Comparison of ENCODE assay signal across 8 cellular contexts in genomic region chr22:41543854-41544670, GRCh38. TPM values are rescaled to one million over a fixed set of nuclear protein-coding genes. Genes with fewer than 3 reads are reported as not detected.
DNase-seq lines count a peak whose midpoint lies in the region; ATAC-seq, FAIRE-seq and TF ChIP-seq lines count a peak whose summit lies in the region.

Gene POLR3H (minus strand): TSS chr22:41544470. CDS start chr22:41544101, 369 bp downstream.

- TF ChIP-seq CTCF in psoas muscle (IDR thresholded peaks at IDR 0.05) = peak; percentile 51

- peaks cover 36% of the 10 kb centered on the region for H3K4me1 Mint-ChIP-seq in T-helper 17 cell

- TF ChIP-seq POLR2A in GM15510 (IDR thresholded peaks at IDR 0.05; ENCODE audit: borderline replicate concordance, extremely low read depth, insufficient read length) = peak; percentile 50

- H3K36me3 ChIP-seq in psoas muscle (ENCODE audit: insufficient read depth in 1 of 2, low read depth in 1 of 2) = peaks cover 0 to 15% of the 10 kb centered on the region in 2 donors

- no peaks in the 10 kb centered on the region for H3K9me3 ChIP-seq in T-helper 17 cell (ENCODE audit: control insufficient read depth, low read length, poor library complexity, severe bottlenecking)
- H3K9me3 ChIP-seq in psoas muscle = no peaks in the 10 kb centered on the region

- H3K27ac ChIP-seq in psoas muscle = peak within 1 kb of the TSS; percentile 80

- no peaks in the 10 kb centered on the region for H3K27me3 ChIP-seq in psoas muscle (ENCODE audit: insufficient read depth in 3 of 3, low read length in 2 of 3)

- intact Hi-C loops in left ventricle myocardium superior (cut with micrococcal nuclease) (no loop called here), psoas muscle (cut with DNase I) (no loop called here)

- H3K4me3 ChIP-seq in psoas muscle = peak within 1 kb of the TSS; percentile 88

- ATAC-seq in HG02885 (IDR thresholded peaks at IDR 0.05; ENCODE audit: poor library complexity, unreplicated experiment) (peak; percentile 96), T-helper 17 cell (peak; percentile 98), left ventricle myocardium superior (peak; percentile 98), psoas muscle (peak; percentile 95 to 100 (median 98))

- peak; percentile 95 for DNase-seq in NCI-H1694 treated with DMSO at 0.1 percent for 48 hours (lab: John Stamatoyannopoulos, UW)
- DNase-seq in T-helper 17 cell = peak; percentile 91 to 96 (median 96)
- peak; percentile 74 to 99 (median 96) for DNase-seq in amygdala (lab: John Stamatoyannopoulos, UW)
- peak; percentile 100 for DNase-seq in left ventricle myocardium superior
- peak; percentile 99 for DNase-seq in psoas muscle
- DNase-seq in urothelium cell line (ENCODE audit: low spot score) = peak; percentile 99

- peak; percentile 98 for FAIRE-seq in urothelium cell line (lab: Jason Lieb, UNC)

- peak within 1 kb of the TSS; percentile 99 for H3K4me3 Mint-ChIP-seq in T-helper 17 cell

- H3K27me3 Mint-ChIP-seq in T-helper 17 cell = no peaks in the 10 kb centered on the region

- peak within 1 kb of the TSS; percentile 93 for H3K27ac Mint-ChIP-seq in T-helper 17 cell

- 0 to 1% (median 0%) methylated on average over 63 to 80 of the region's 80 CpGs for WGBS in psoas muscle, 3 donors

- peaks cover 2% of the 10 kb centered on the region for H3K36me3 Mint-ChIP-seq in T-helper 17 cell (ENCODE audit: low read depth)

- H3K4me1 ChIP-seq in psoas muscle = peaks cover 13% of the 10 kb centered on the region

RNA-seq across cellular contexts. Expression of gene POLR3H, which starts in this region (rescaled TPM):
- total RNA-seq in T-helper 17 cell = 10 to 100 TPM; 11.2 to 19.5 TPM
- total RNA-seq in left ventricle myocardium superior = 17.9 TPM
- 10 to 100 TPM; 13.1 to 23.2 (median 18.5) TPM for total RNA-seq in psoas muscle
- polyA plus RNA-seq in psoas muscle = 10 to 100 TPM; 17.1 to 28.6 (median 17.2) TPM

Comparison
In these comparisons a context has a peak if more than half of its experiments do, and no peak if none do; other contexts are left out.
1. Peak in every context shown above with its lines: DNase-seq, ATAC-seq, H3K4me3 ChIP-seq and H3K27ac ChIP-seq.